In the genomic region with DNA sequence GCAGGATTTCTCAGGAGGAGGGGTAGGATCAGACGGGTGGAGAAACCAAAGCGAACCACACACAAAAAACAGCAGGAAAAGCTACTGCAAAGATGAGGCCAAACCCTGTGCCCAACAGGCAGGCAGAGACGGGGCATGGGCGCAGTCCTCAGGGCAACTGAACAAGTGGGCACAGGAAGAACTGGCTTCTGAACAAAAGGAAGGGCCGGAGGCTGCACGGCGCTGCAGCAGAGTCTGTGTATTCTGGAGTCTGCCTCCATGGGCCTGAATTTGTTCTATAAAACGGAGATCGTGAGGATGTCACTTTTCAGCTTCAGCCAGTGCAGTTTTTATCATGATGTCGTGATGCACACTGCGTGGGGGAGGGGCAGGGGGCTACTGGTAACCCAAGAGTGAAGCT, we compare ENCODE assay signal across 24 cellular contexts.
DNase-seq lines count a peak whose midpoint lies in the region; ATAC-seq and TF ChIP-seq lines count a peak whose summit lies in the region.
"Had no signal": no experiment of that assay in that cellular context is flagged by ENCODE, and none has a peak within 500 bp of the region (broad histone marks: within the 10 kb centered on the region; RNA-seq: fewer than 3 reads in every experiment).

No MANE protein-coding gene starts in this region.

- no peak overlapping the region for H2BK120ac ChIP-seq in mesenchymal stem cell (ENCODE audit: low read depth, low read length)

- no peak overlapping the region for H3K27ac Mint-ChIP-seq in endodermal cell
- H3K27ac Mint-ChIP-seq: CD4-positive, CD25-positive, alpha-beta regulatory T cell had no signal

- H3K9ac ChIP-seq in endodermal cell (ENCODE audit: extremely low read depth, low read length, poor library complexity, severe bottlenecking) (no peak overlapping the region), smooth muscle cell (ENCODE audit: low read depth) (no peak overlapping the region), mesenchymal stem cell (ENCODE audit: low read length) (no peak overlapping the region)

- no peak overlapping the region for H2BK12ac ChIP-seq in mesenchymal stem cell (ENCODE audit: low read length in 2 of 2)

- H3K9me3 ChIP-seq in endodermal cell (ENCODE audit: control insufficient read depth, low read length) (peaks cover 10% of the 10 kb centered on the region), lung (ENCODE audit: control insufficient read depth in 2 of 2, insufficient read depth in 1 of 2, low read length in 1 of 2) (peaks cover 0 to 17% of the 10 kb centered on the region in 2 donors), smooth muscle cell (replicated peaks; ENCODE audit: low read depth) (no peaks in the 10 kb centered on the region), mesenchymal stem cell (ENCODE audit: control insufficient read depth, low read length) (peaks cover 11% of the 10 kb centered on the region)
- H3K9me3 ChIP-seq: SJCRH30 had no signal

- peaks cover 4% of the 10 kb centered on the region for H3K27me3 Mint-ChIP-seq in endodermal cell (ENCODE audit: insufficient read depth)

- H3K36me3 Mint-ChIP-seq in endodermal cell (ENCODE audit: low read depth) = peaks cover 7% of the 10 kb centered on the region
- H3K36me3 Mint-ChIP-seq: CD4-positive, CD25-positive, alpha-beta regulatory T cell had no signal

- H3K79me2 ChIP-seq in smooth muscle cell (ENCODE audit: low read depth) = no peaks in the 10 kb centered on the region

- H2AK5ac ChIP-seq in mesenchymal stem cell (ENCODE audit: low read length, severe bottlenecking) = no peak overlapping the region

- no peaks in the 10 kb centered on the region for H4K20me1 ChIP-seq in smooth muscle cell (ENCODE audit: low read depth)

- peaks cover 16% of the 10 kb centered on the region for H3K9me3 Mint-ChIP-seq in endodermal cell

- H3K4me3 ChIP-seq in endodermal cell (ENCODE audit: low read length) (no peak overlapping the region), lung (no peak overlapping the region), smooth muscle cell (no peak overlapping the region), mesenchymal stem cell (ENCODE audit: insufficient read depth in 1 of 2, low read depth in 1 of 2, low read length in 2 of 2) (no peak overlapping the region)
- H3K4me3 ChIP-seq: PC-9, SJCRH30 had no signal

- no peak overlapping the region for H3K23ac ChIP-seq in mesenchymal stem cell (ENCODE audit: low read length in 2 of 2)

- no peaks in the 10 kb centered on the region for H3K4me1 Mint-ChIP-seq in endodermal cell
- H3K4me1 Mint-ChIP-seq: CD4-positive, CD25-positive, alpha-beta regulatory T cell had no signal

- 88 to 94% methylated on average over 10 to 11 of the region's 11 CpGs for WGBS in endodermal cell (ENCODE audit: insufficient coverage in 1 of 2, insufficient read length in 1 of 2), 2 experiments
- 81% methylated on average over 11 of the region's 11 CpGs for WGBS in lung, 2 donors
- WGBS in smooth muscle cell (ENCODE audit: low lambda C conversion rate) = 81% methylated on average over 11 of the region's 11 CpGs
- 74% methylated on average over 11 of the region's 11 CpGs for WGBS in mesenchymal stem cell

- H3K27ac ChIP-seq in endodermal cell (ENCODE audit: low read depth, low read length) (no peak overlapping the region), lung (ENCODE audit: low read depth in 1 of 2, low read length in 1 of 2) (no peak overlapping the region), smooth muscle cell (ENCODE audit: low read depth) (peak overlapping the region; percentile 91), mesenchymal stem cell (ENCODE audit: low read length, poor library complexity, severe bottlenecking) (no peak overlapping the region)
- H3K27ac ChIP-seq: 22Rv1, PC-9, SJCRH30 had no signal

- H3K18ac ChIP-seq in mesenchymal stem cell (ENCODE audit: low read depth in 1 of 2, low read length in 2 of 2) = no peak overlapping the region

- H3K27me3 ChIP-seq in endodermal cell (ENCODE audit: control insufficient read depth, insufficient read depth, low read length, poor library complexity, severe bottlenecking) (no peaks in the 10 kb centered on the region), lung (ENCODE audit: control insufficient read depth, insufficient read depth) (peaks cover 5% of the 10 kb centered on the region), smooth muscle cell (ENCODE audit: low read depth) (no peaks in the 10 kb centered on the region), mesenchymal stem cell (ENCODE audit: control insufficient read depth in 1 of 2, insufficient read depth in 1 of 2, low read length in 2 of 2) (no peaks in the 10 kb centered on the region)
- H3K27me3 ChIP-seq: SJCRH30 had no signal

- ATAC-seq in lung (ENCODE audit: insufficient read depth, low FRiP score) (no peak), GM18873 (IDR thresholded peaks at IDR 0.05; ENCODE audit: low FRiP score, unreplicated experiment) (no peak)
- ATAC-seq: HepG2, Right ventricle myocardium inferior had no signal

- TF ChIP-seq CTCF in endodermal cell (conservative IDR thresholded peaks at IDR 0.05) = no peak
- no peak for TF ChIP-seq CTCF in lung (IDR thresholded peaks at IDR 0.05; ENCODE audit: control extremely low read depth, extremely low read depth)
- no peak for TF ChIP-seq CTCF in smooth muscle cell (IDR thresholded peaks at IDR 0.05; ENCODE audit: borderline replicate concordance, insufficient read depth, poor library complexity, severe bottlenecking)

- H3K4ac ChIP-seq in mesenchymal stem cell (ENCODE audit: low read depth in 1 of 2, low read length in 2 of 2) = no peak overlapping the region

- H2AFZ ChIP-seq in smooth muscle cell (ENCODE audit: low read depth) (peak overlapping the region; percentile 11), mesenchymal stem cell (ENCODE audit: low read depth, low read length) (no peak overlapping the region)
- H2AFZ ChIP-seq: PC-9 had no signal

- no peak overlapping the region for H3K14ac ChIP-seq in mesenchymal stem cell (ENCODE audit: low read length in 2 of 2)

- H3F3A ChIP-seq in smooth muscle cell (ENCODE audit: low read depth) = no peaks in the 10 kb centered on the region

- peak; percentile 15 for DNase-seq in activated CD8-positive, alpha-beta memory T cell treated with anti-CD3 and anti-CD28 coated beads for 24 hours
- DNase-seq in activated CD8-positive, alpha-beta memory T cell treated with anti-CD3 and anti-CD28 coated beads, Interleukin-2, amount 50 U/mL, for 4 hours = no peak
- DNase-seq in endodermal cell (peak; percentile 17), lung (ENCODE audit: low spot score) (peak; percentile 18), smooth muscle cell (lab: John Stamatoyannopoulos, UW; ENCODE audit: unreplicated experiment) (no peak), NCI-H526 (lab: John Stamatoyannopoulos, UW) (no peak), mesenchymal stem cell (no peak)
- DNase-seq: ACHN; CD4-positive, CD25-positive, alpha-beta regulatory T cell; H7; Karpas-422; MV-4-11; NCI-H1105; NCI-H146; NCI-H1930; NCI-H2107; NCI-H446 treated with DMSO at 0.1 percent for 48 hours; NCI-H526 treated with DMSO at 0.1 percent for 48 hours; PC-9; SJCRH30 had no signal

- H3K4me2 ChIP-seq in smooth muscle cell (no peak overlapping the region), mesenchymal stem cell (ENCODE audit: low read length, poor library complexity, severe bottlenecking) (no peak overlapping the region)
- H3K4me2 ChIP-seq: PC-9 had no signal

- no peak overlapping the region for H4K8ac ChIP-seq in mesenchymal stem cell (ENCODE audit: low read length)

- H3K36me3 ChIP-seq in endodermal cell (ENCODE audit: control insufficient read depth, insufficient read depth, low read length) (no peaks in the 10 kb centered on the region), lung (ENCODE audit: control insufficient read depth in 2 of 2, insufficient read depth in 2 of 2, low read length in 2 of 2) (no peaks in the 10 kb centered on the region), smooth muscle cell (ENCODE audit: low read depth) (no peaks in the 10 kb centered on the region), mesenchymal stem cell (ENCODE audit: control insufficient read depth in 1 of 2, insufficient read depth in 2 of 2, low read depth in 1 of 2, low read length in 2 of 2) (no peaks in the 10 kb centered on the region)
- H3K36me3 ChIP-seq: SJCRH30 had no signal

- no peak overlapping the region for H4K91ac ChIP-seq in mesenchymal stem cell (ENCODE audit: low read length)

- no peaks in the 10 kb centered on the region for H3K4me1 ChIP-seq in endodermal cell (ENCODE audit: control insufficient read depth, insufficient read depth, low read length)
- no peaks in the 10 kb centered on the region for H3K4me1 ChIP-seq in lung (ENCODE audit: control insufficient read depth in 2 of 2, insufficient read depth in 2 of 2, low read length in 2 of 2)
- H3K4me1 ChIP-seq in smooth muscle cell (ENCODE audit: low read depth) = peaks cover 9% of the 10 kb centered on the region
- no peaks in the 10 kb centered on the region for H3K4me1 ChIP-seq in mesenchymal stem cell (ENCODE audit: control insufficient read depth, insufficient read depth, low read depth, low read length)
- H3K4me1 ChIP-seq: SJCRH30 had no signal

- no peaks in the 10 kb centered on the region for H3K79me1 ChIP-seq in mesenchymal stem cell (replicated peaks; ENCODE audit: low read length, poor library complexity, severe bottlenecking)

- H2BK5ac ChIP-seq in mesenchymal stem cell (ENCODE audit: low read depth, low read length, poor library complexity, severe bottlenecking) = no peak overlapping the region

- H3K4me3 Mint-ChIP-seq in endodermal cell = no peak overlapping the region
- H3K4me3 Mint-ChIP-seq: CD4-positive, CD25-positive, alpha-beta regulatory T cell had no signal

- no peak overlapping the region for H2BK15ac ChIP-seq in mesenchymal stem cell (ENCODE audit: low read depth, poor library complexity, severe bottlenecking)

Comparison
In these comparisons a context has a peak if more than half of its experiments do, and no peak if none do; other contexts are left out.
1. DNase-seq: peak in activated CD8-positive, alpha-beta memory T cell treated with anti-CD3 and anti-CD28 coated beads for 24 hours (single experiment), endodermal cell (single experiment) and lung (single experiment); none in activated CD8-positive, alpha-beta memory T cell treated with anti-CD3 and anti-CD28 coated beads, Interleukin-2, amount 50 U/mL, for 4 hours (single experiment), smooth muscle cell (single experiment), NCI-H526 (0 of 2) and mesenchymal stem cell (single experiment).